In genomic region chr17:48552453-48553189, GRCh38 we compare ENCODE assay signal across 14 cellular contexts. TPM values are rescaled to one million over a fixed set of nuclear protein-coding genes. Genes with fewer than 3 reads are reported as not detected.
A peak's percentile ranks its signal among the peaks of the same experiment; 100 is the strongest.
DNase-seq lines count a peak whose midpoint lies in the region; ATAC-seq, FAIRE-seq and TF ChIP-seq lines count a peak whose summit lies in the region.
"Had no signal": no experiment of that assay in that cellular context is flagged by ENCODE, and none has a peak within 500 bp of the region (broad histone marks: within the 10 kb centered on the region; RNA-seq: fewer than 3 reads in every experiment).

No MANE protein-coding gene starts in this region.

- in situ Hi-C loops in GM12878 (cut with MboI) = no loop called here

- no peak overlapping the region for H3K4me3 ChIP-seq in GM12878
- peak overlapping the region; percentile 43 for H3K4me3 ChIP-seq in lower lobe of right lung
- H3K4me3 ChIP-seq in thoracic aorta = peak overlapping the region; percentile 84
- H3K4me3 ChIP-seq: GM23248 had no signal

- no peak overlapping the region for H2AFZ ChIP-seq in GM12878 (ENCODE audit: control insufficient read depth, low read depth, low read length)
- H2AFZ ChIP-seq: GM23248 had no signal

- H3K9ac ChIP-seq in GM12878 (ENCODE audit: control insufficient read depth, insufficient read depth, low read length) = no peak overlapping the region
- H3K9ac ChIP-seq: GM23248 had no signal

- intact Hi-C loops in GM12878 (cut with micrococcal nuclease; ENCODE audit: unreplicated experiment) (no loop called here), lower lobe of right lung (cut with DNase I) (no loop called here)

- DNase-seq in NCI-H1930 (lab: John Stamatoyannopoulos, UW) = peak; percentile 35 to 42
- DNase-seq in GM12878 (ENCODE audit: low read depth, low spot score) = no peak
- no peak for DNase-seq in lower lobe of right lung
- no peak for DNase-seq in thoracic aorta (ENCODE audit: low spot score)
- no peak for DNase-seq in NCI-H1105 (lab: John Stamatoyannopoulos, UW)
- DNase-seq in SKM-1 (lab: John Stamatoyannopoulos, UW; ENCODE audit: unreplicated experiment) = no peak
- DNase-seq: activated CD4-positive, alpha-beta T cell treated with anti-CD3 and anti-CD28 coated beads, Interleukin-2, amount 50 U/mL, for 48 hours; activated naive CD4-positive, alpha-beta T cell treated with anti-CD3 and anti-CD28 coated beads, Interleukin-2, amount 10 ng/mL, durations not matched to agents 7 days and 5 days; effector memory CD8-positive, alpha-beta T cell; GM23248; hypothalamus; NCI-H1436 treated with DMSO at 0.1 percent for 48 hours had no signal

- POLR2A ChIA-PET in GM12878 (lab: Charles Lee) = no interaction called here

- H3K27ac ChIP-seq in GM12878 (ENCODE audit: control insufficient read depth, insufficient read depth) = no peak overlapping the region
- peak overlapping the region; percentile 81 for H3K27ac ChIP-seq in lower lobe of right lung
- peak overlapping the region; percentile 91 to 96 for H3K27ac ChIP-seq in thoracic aorta
- H3K27ac ChIP-seq: GM23248 had no signal

- TF ChIP-seq CTCF in GM12878 (IDR thresholded peaks at IDR 0.05 in 2 of 3, conservative IDR thresholded peaks at IDR 0.05 in 1 of 3; ENCODE audit: control insufficient read depth in 2 of 3, extremely low read depth in 1 of 3, insufficient read depth in 1 of 3, low read depth in 3 of 3, low read length in 3 of 3) = no peak
- TF ChIP-seq CTCF in lower lobe of right lung (IDR thresholded peaks at IDR 0.05) = no peak
- no peak for TF ChIP-seq CTCF in thoracic aorta (IDR thresholded peaks at IDR 0.05)

- no peak for TF ChIP-seq POLR2A in GM12878 (IDR thresholded peaks at IDR 0.05; ENCODE audit: low read depth, low read length)

- H3K4me2 ChIP-seq in GM12878 (ENCODE audit: control insufficient read depth, insufficient read depth) = no peak overlapping the region

- WGBS in GM12878 (ENCODE audit: insufficient coverage, insufficient replicate concordance, low lambda C conversion rate, missing lambda C conversion rate) = 96% methylated on average over 3 of the region's 12 CpGs

- FAIRE-seq in GM12878 (lab: Jason Lieb, UNC) = no peak

- H4K20me1 ChIP-seq in GM12878 (ENCODE audit: control insufficient read depth, insufficient read depth) = no peaks in the 10 kb centered on the region

- TF ChIP-seq RAD21 in GM12878 (IDR thresholded peaks at IDR 0.05; ENCODE audit: insufficient read depth, low read depth, low read length) = no peak

- TF ChIP-seq EP300 in GM12878 (IDR thresholded peaks at IDR 0.05; ENCODE audit: borderline replicate concordance in 1 of 2, control insufficient read depth in 1 of 2, low read depth in 2 of 2, low read length in 2 of 2) = no peak

- H3K79me2 ChIP-seq in GM12878 (ENCODE audit: control insufficient read depth, insufficient read depth, low read length) = no peaks in the 10 kb centered on the region

- no TSS peak for BruUV-seq in GM12878 (replicated peaks; lab: Mats Ljungman, UMichigan)

- H3K27me3 ChIP-seq in GM12878 (replicated peaks in 1 of 2; ENCODE audit: control insufficient read depth in 2 of 2, insufficient read depth in 2 of 2, low read length in 1 of 2) (no peaks in the 10 kb centered on the region), lower lobe of right lung (ENCODE audit: low read depth) (peaks cover 53% of the 10 kb centered on the region), thoracic aorta (replicated peaks; ENCODE audit: insufficient read depth) (no peaks in the 10 kb centered on the region)

- CTCF ChIA-PET in GM12878 (lab: Yijun Ruan, JAX) = interaction anchor here (0.6 to 1.2 kb wide), 2 partner anchors 41 to 190 kb away, joined by 3 read pairs; partner anchors contain the start of gene HOXB5

- H3K36me3 ChIP-seq in GM12878 (ENCODE audit: control insufficient read depth in 2 of 2, insufficient read depth in 2 of 2, low read length in 1 of 2) (peaks cover 0 to 6% of the 10 kb centered on the region in 2 experiments; a peak in 2 of 4 replicates), lower lobe of right lung (no peaks in the 10 kb centered on the region), thoracic aorta (peaks cover 9% of the 10 kb centered on the region)

- H3K4me1 ChIP-seq in GM12878 (ENCODE audit: control insufficient read depth, insufficient read depth, low read length) (no peaks in the 10 kb centered on the region), lower lobe of right lung (peaks cover 5% of the 10 kb centered on the region), thoracic aorta (ENCODE audit: control insufficient read depth in 1 of 2, low read depth in 2 of 2) (peaks cover 47 to 72% of the 10 kb centered on the region in 2 donors)

- H3K9me3 ChIP-seq in GM12878 (replicated peaks; ENCODE audit: control insufficient read depth, insufficient read depth, low read length) (no peaks in the 10 kb centered on the region), lower lobe of right lung (no peaks in the 10 kb centered on the region), thoracic aorta (no peaks in the 10 kb centered on the region)

- peak; percentile 34; the same call in 1 of the 3 replicates for ATAC-seq in GM12878
- ATAC-seq in lower lobe of right lung = peak; percentile 42 to 64
- no peak for ATAC-seq in thoracic aorta (ENCODE audit: insufficient number of reproducible peaks, low FRiP score, low read depth)
- ATAC-seq in HG02798 (IDR thresholded peaks at IDR 0.05; ENCODE audit: poor library complexity, unreplicated experiment) = no peak
- ATAC-seq: effector memory CD8-positive, alpha-beta T cell had no signal

- SMC1A ChIA-PET in GM12878 (lab: Charles Lee; ENCODE audit: uncharacterized antibody, unreplicated experiment) = interaction anchor here (0.6 kb wide), 1 partner anchor 10 kb away, joined by 3 read pairs; no protein-coding TSS in a partner anchor

- RAD21 ChIA-PET in GM12878 (lab: Charles Lee; ENCODE audit: unreplicated experiment) = no interaction called here

RNA-seq across cellular contexts. Expression of gene HOXB2, which starts 7.7 kb away (rescaled TPM):
- 3.3 and 6.2 TPM in 2 replicates for total RNA-seq in GM12878 (2013; cell fraction: nucleolus; rRNA removed)
- total RNA-seq in GM12878 (2014; rRNA removed) (1.4 and 2.0 TPM in 2 replicates), GM12878 (2014; rRNA removed; fragmentation: Illumina TruSeq; extraction: Trizol) (1.7 and 1.8 TPM in 2 replicates), GM12878 (2021) (6.3 and 6.7 TPM in 2 replicates), lower lobe of right lung (5.6 TPM), thoracic aorta (10 to 100 TPM; 53.3 to 73.0 TPM)
- polyA plus RNA-seq in GM12878 (2011; ENCODE audit: low read depth) = 0.94 TPM
- polyA plus RNA-seq in GM12878 (2011; rRNA removed) (0.42 and 0.48 TPM in 2 replicates), GM12878 (2014; fragmentation: Illumina TruSeq; extraction: Trizol) (2.6 and 3.6 TPM in 2 replicates), GM12878 (2014; fragmentation: Nextera tagmentation; extraction: Ambion mirVana) (under 1 TPM; 0.16 to 0.88 TPM), GM12878 (2014; rRNA removed) (8.8 and 9.2 TPM in 2 replicates), GM12878 (2016; fragmentation: Nextera tagmentation; extraction: Ambion mirVana) (1 to 10 TPM; 3.1 to 4.1 TPM)
- polyA plus RNA-seq in GM12878 (2011; cell fraction: cytosol; rRNA removed) = 0.45 and 0.57 TPM in 2 replicates
- 0.91 and 0.97 TPM in 2 replicates for polyA plus RNA-seq in GM12878 (2011; cell fraction: nucleus; rRNA removed)
- 2.4 and 3.0 TPM in 2 replicates for polyA plus RNA-seq in GM12878 (2012)
- polyA minus RNA-seq in GM12878 (2011; rRNA and poly(A)+ RNA removed) = 0.29 and 0.52 TPM in 2 replicates
- not detected in 2 replicates for polyA minus RNA-seq in GM12878 (2011; cell fraction: cytosol; rRNA and poly(A)+ RNA removed)
- 0.85 and 1.1 TPM in 2 replicates for polyA minus RNA-seq in GM12878 (2011; cell fraction: nucleus; rRNA and poly(A)+ RNA removed)

RNA-seq across cellular contexts. Expression of gene HOXB1, which starts 21.8 kb away (rescaled TPM):
- total RNA-seq in GM12878 (2013; cell fraction: nucleolus; rRNA removed) = not detected in 2 replicates
- total RNA-seq in GM12878 (2014; rRNA removed) (not detected in 2 replicates), GM12878 (2014; rRNA removed; fragmentation: Illumina TruSeq; extraction: Trizol) (not detected in 2 replicates), GM12878 (2021) (not detected in 2 replicates), lower lobe of right lung (not detected), thoracic aorta (not detected)
- not detected for polyA plus RNA-seq in GM12878 (2011; ENCODE audit: low read depth)
- polyA plus RNA-seq in GM12878 (2011; rRNA removed) (not detected in 2 replicates), GM12878 (2014; fragmentation: Illumina TruSeq; extraction: Trizol) (not detected in 2 replicates), GM12878 (2014; fragmentation: Nextera tagmentation; extraction: Ambion mirVana) (not detected), GM12878 (2014; rRNA removed) (not detected in 2 replicates), GM12878 (2016; fragmentation: Nextera tagmentation; extraction: Ambion mirVana) (not detected)
- polyA plus RNA-seq in GM12878 (2011; cell fraction: cytosol; rRNA removed) = not detected in 2 replicates
- polyA plus RNA-seq in GM12878 (2011; cell fraction: nucleus; rRNA removed) = not detected in 2 replicates
- polyA plus RNA-seq in GM12878 (2012) = not detected in 2 replicates
- polyA minus RNA-seq in GM12878 (2011; rRNA and poly(A)+ RNA removed) = not detected in 2 replicates
- not detected in 2 replicates for polyA minus RNA-seq in GM12878 (2011; cell fraction: cytosol; rRNA and poly(A)+ RNA removed)
- polyA minus RNA-seq in GM12878 (2011; cell fraction: nucleus; rRNA and poly(A)+ RNA removed) = not detected in 2 replicates
- total RNA-seq: GM23248, HT1080 had no signal
- polyA plus RNA-seq: GM23248 had no signal

RNA-seq across cellular contexts. Expression of gene HOXB4, which starts 25.5 kb away (rescaled TPM):
- total RNA-seq in GM12878 (2013; cell fraction: nucleolus; rRNA removed) = 10.2 and 10.5 TPM in 2 replicates
- total RNA-seq in GM12878 (2014; rRNA removed) (3.3 and 3.7 TPM in 2 replicates), GM12878 (2014; rRNA removed; fragmentation: Illumina TruSeq; extraction: Trizol) (2.3 and 2.5 TPM in 2 replicates), GM12878 (2021) (5.8 and 6.2 TPM in 2 replicates), lower lobe of right lung (5.8 TPM), thoracic aorta (10 to 100 TPM in 1 of 2 donors, 1 to 10 TPM in 1; 6.2 to 11.5 TPM)
- 0.64 TPM for polyA plus RNA-seq in GM12878 (2011; ENCODE audit: low read depth)
- polyA plus RNA-seq in GM12878 (2011; rRNA removed) (2.4 and 3.4 TPM in 2 replicates), GM12878 (2014; fragmentation: Illumina TruSeq; extraction: Trizol) (2.3 and 4.6 TPM in 2 replicates), GM12878 (2014; fragmentation: Nextera tagmentation; extraction: Ambion mirVana) (under 1 TPM; 0.35 to 0.60 TPM), GM12878 (2014; rRNA removed) (3.6 and 4.3 TPM in 2 replicates), GM12878 (2016; fragmentation: Nextera tagmentation; extraction: Ambion mirVana) (1 to 10 TPM; 1.0 to 1.2 TPM)
- polyA plus RNA-seq in GM12878 (2011; cell fraction: cytosol; rRNA removed) = 3.4 and 3.5 TPM in 2 replicates
- polyA plus RNA-seq in GM12878 (2011; cell fraction: nucleus; rRNA removed) = 10.1 and 10.8 TPM in 2 replicates
- 1.4 and 2.0 TPM in 2 replicates for polyA plus RNA-seq in GM12878 (2012)
- 1.4 and 3.2 TPM in 2 replicates for polyA minus RNA-seq in GM12878 (2011; rRNA and poly(A)+ RNA removed)
- polyA minus RNA-seq in GM12878 (2011; cell fraction: cytosol; rRNA and poly(A)+ RNA removed) = 0.94 and 1.5 TPM in 2 replicates
- polyA minus RNA-seq in GM12878 (2011; cell fraction: nucleus; rRNA and poly(A)+ RNA removed) = 4.0 and 6.4 TPM in 2 replicates

RNA-seq across cellular contexts. Expression of gene HOXB3, which starts 37.4 kb away (rescaled TPM):
- total RNA-seq in GM12878 (2013; cell fraction: nucleolus; rRNA removed) = 23.2 and 26.2 TPM in 2 replicates
- total RNA-seq in GM12878 (2014; rRNA removed) (2.8 and 4.5 TPM in 2 replicates), GM12878 (2014; rRNA removed; fragmentation: Illumina TruSeq; extraction: Trizol) (3.0 and 3.5 TPM in 2 replicates), GM12878 (2021) (5.6 and 6.7 TPM in 2 replicates), lower lobe of right lung (11.3 TPM), thoracic aorta (10 to 100 TPM; 26.8 to 33.3 TPM)
- polyA plus RNA-seq in GM12878 (2011; ENCODE audit: low read depth) = 2.1 TPM
- polyA plus RNA-seq in GM12878 (2011; rRNA removed) (6.4 and 9.1 TPM in 2 replicates), GM12878 (2014; fragmentation: Illumina TruSeq; extraction: Trizol) (4.5 and 4.6 TPM in 2 replicates), GM12878 (2014; fragmentation: Nextera tagmentation; extraction: Ambion mirVana) (under 1 TPM; 0.64 to 0.91 TPM), GM12878 (2014; rRNA removed) (7.7 and 8.3 TPM in 2 replicates), GM12878 (2016; fragmentation: Nextera tagmentation; extraction: Ambion mirVana) (under 1 TPM; 0.19 to 0.76 TPM)
- polyA plus RNA-seq in GM12878 (2011; cell fraction: cytosol; rRNA removed) = 4.0 and 4.7 TPM in 2 replicates
- polyA plus RNA-seq in GM12878 (2011; cell fraction: nucleus; rRNA removed) = 35.2 and 38.0 TPM in 2 replicates
- polyA plus RNA-seq in GM12878 (2012) = 3.2 and 3.9 TPM in 2 replicates
- 1.2 and 2.0 TPM in 2 replicates for polyA minus RNA-seq in GM12878 (2011; rRNA and poly(A)+ RNA removed)
- polyA minus RNA-seq in GM12878 (2011; cell fraction: cytosol; rRNA and poly(A)+ RNA removed) = 1.5 and 1.6 TPM in 2 replicates
- 7.1 and 7.3 TPM in 2 replicates for polyA minus RNA-seq in GM12878 (2011; cell fraction: nucleus; rRNA and poly(A)+ RNA removed)

RNA-seq across cellular contexts. Expression of gene HOXB5, which starts 41.0 kb away (rescaled TPM):
- not detected in 2 replicates for total RNA-seq in GM12878 (2013; cell fraction: nucleolus; rRNA removed)
- total RNA-seq in GM12878 (2014; rRNA removed) (not detected in 2 replicates), GM12878 (2014; rRNA removed; fragmentation: Illumina TruSeq; extraction: Trizol) (not detected in 2 replicates), GM12878 (2021) (not detected in 2 replicates), lower lobe of right lung (3.9 TPM), thoracic aorta (1 to 10 TPM in 1 of 2 donors, under 1 TPM in 1; 0.56 to 3.8 TPM)
- polyA plus RNA-seq in GM12878 (2011; ENCODE audit: low read depth) = not detected
- polyA plus RNA-seq in GM12878 (2011; rRNA removed) (not detected in 2 replicates), GM12878 (2014; fragmentation: Illumina TruSeq; extraction: Trizol) (not detected in 2 replicates), GM12878 (2014; fragmentation: Nextera tagmentation; extraction: Ambion mirVana) (not detected), GM12878 (2014; rRNA removed) (not detected in 2 replicates), GM12878 (2016; fragmentation: Nextera tagmentation; extraction: Ambion mirVana) (not detected)
- not detected in 2 replicates for polyA plus RNA-seq in GM12878 (2011; cell fraction: cytosol; rRNA removed)
- not detected in 2 replicates for polyA plus RNA-seq in GM12878 (2011; cell fraction: nucleus; rRNA removed)
- not detected in 2 replicates for polyA plus RNA-seq in GM12878 (2012)
- not detected in 2 replicates for polyA minus RNA-seq in GM12878 (2011; rRNA and poly(A)+ RNA removed)
- not detected in 2 replicates for polyA minus RNA-seq in GM12878 (2011; cell fraction: cytosol; rRNA and poly(A)+ RNA removed)
- not detected in 2 replicates for polyA minus RNA-seq in GM12878 (2011; cell fraction: nucleus; rRNA and poly(A)+ RNA removed)

Comparison
In these comparisons a context has a peak if more than half of its experiments do, and no peak if none do; other contexts are left out.
1. DNase-seq: peak in NCI-H1930 (2 of 2); none in GM12878 (single experiment), lower lobe of right lung (single experiment), thoracic aorta (single experiment), NCI-H1105 (single experiment) and SKM-1 (single experiment).
2. ATAC-seq: peak in GM12878 (single experiment) and lower lobe of right lung (2 of 2); none in thoracic aorta (single experiment) and HG02798 (single experiment).